Comparison of ENCODE assay signal across 1 cellular context in the genomic region with DNA sequence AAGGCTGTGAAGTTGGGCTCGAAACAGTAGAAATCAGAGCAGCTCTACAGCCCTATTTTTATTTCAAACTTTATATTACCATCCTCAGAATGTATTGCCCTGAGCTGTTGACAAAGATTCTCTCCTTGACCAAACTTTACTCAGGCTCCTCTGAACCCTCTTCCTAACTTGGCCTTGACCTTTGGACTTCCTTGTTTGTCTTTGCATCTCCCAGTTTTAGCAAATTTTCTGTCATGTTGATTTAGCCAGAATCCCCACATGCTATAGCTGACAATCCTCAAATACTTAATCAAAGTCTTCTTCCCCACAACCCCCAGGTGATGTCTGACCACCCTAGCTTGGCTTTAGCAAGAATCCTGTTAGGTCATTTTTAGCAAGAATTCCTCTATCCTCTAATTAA.
TF ChIP-seq lines count a peak whose summit lies in the region.

No MANE protein-coding gene starts in this region.

TF ChIP-seq in HepG2, 621 proteins besides CTCF, POLR2A, EP300 and RAD21 (continued from another document and continues in another):
- TF ChIP-seq, protein P1, sequence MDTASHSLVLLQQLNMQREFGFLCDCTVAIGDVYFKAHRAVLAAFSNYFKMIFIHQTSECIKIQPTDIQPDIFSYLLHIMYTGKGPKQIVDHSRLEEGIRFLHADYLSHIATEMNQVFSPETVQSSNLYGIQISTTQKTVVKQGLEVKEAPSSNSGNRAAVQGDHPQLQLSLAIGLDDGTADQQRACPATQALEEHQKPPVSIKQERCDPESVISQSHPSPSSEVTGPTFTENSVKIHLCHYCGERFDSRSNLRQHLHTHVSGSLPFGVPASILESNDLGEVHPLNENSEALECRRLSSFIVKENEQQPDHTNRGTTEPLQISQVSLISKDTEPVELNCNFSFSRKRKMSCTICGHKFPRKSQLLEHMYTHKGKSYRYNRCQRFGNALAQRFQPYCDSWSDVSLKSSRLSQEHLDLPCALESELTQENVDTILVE (CRISPR knock-in tag; IDR thresholded peaks at IDR 0.05): peak; percentile 15; the same call in 1 of the 2 replicates
- no peak for TF ChIP-seq GTF3A (CRISPR knock-in tag; conservative IDR thresholded peaks at IDR 0.05)
- TF ChIP-seq PPARG (CRISPR knock-in tag; conservative IDR thresholded peaks at IDR 0.05): 0 out of 2 replicates have a peak, but pooled peaks have one; percentile 36
- no peak for TF ChIP-seq ZNF562 (CRISPR knock-in tag; IDR thresholded peaks at IDR 0.05; ENCODE audit: borderline replicate concordance)
- TF ChIP-seq SP140L (CRISPR knock-in tag; IDR thresholded peaks at IDR 0.05; ENCODE audit: borderline replicate concordance): no peak
- no peak for TF ChIP-seq ZNF20 (CRISPR knock-in tag; IDR thresholded peaks at IDR 0.05)
- peak; percentile 70; the same call in 1 of the 2 replicates for TF ChIP-seq DPF2 (CRISPR knock-in tag; IDR thresholded peaks at IDR 0.05; ENCODE audit: borderline replicate concordance, low read depth)
- 0 out of 2 replicates have a peak, but pooled peaks have one; percentile 33 for TF ChIP-seq ZNF644 (CRISPR knock-in tag; IDR thresholded peaks at IDR 0.05; ENCODE audit: low read depth)
- TF ChIP-seq, protein P2, sequence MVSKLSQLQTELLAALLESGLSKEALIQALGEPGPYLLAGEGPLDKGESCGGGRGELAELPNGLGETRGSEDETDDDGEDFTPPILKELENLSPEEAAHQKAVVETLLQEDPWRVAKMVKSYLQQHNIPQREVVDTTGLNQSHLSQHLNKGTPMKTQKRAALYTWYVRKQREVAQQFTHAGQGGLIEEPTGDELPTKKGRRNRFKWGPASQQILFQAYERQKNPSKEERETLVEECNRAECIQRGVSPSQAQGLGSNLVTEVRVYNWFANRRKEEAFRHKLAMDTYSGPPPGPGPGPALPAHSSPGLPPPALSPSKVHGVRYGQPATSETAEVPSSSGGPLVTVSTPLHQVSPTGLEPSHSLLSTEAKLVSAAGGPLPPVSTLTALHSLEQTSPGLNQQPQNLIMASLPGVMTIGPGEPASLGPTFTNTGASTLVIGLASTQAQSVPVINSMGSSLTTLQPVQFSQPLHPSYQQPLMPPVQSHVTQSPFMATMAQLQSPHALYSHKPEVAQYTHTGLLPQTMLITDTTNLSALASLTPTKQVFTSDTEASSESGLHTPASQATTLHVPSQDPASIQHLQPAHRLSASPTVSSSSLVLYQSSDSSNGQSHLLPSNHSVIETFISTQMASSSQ (IDR thresholded peaks at IDR 0.05; ENCODE audit: low read depth): no peak
- TF ChIP-seq, protein P2 (CRISPR knock-in tag; IDR thresholded peaks at IDR 0.05; ENCODE audit: borderline replicate concordance): peak; percentile 20; the same call in 1 of the 2 replicates
- 0 out of 2 replicates have a peak, but pooled peaks have one; percentile 28 for TF ChIP-seq NFIC (IDR thresholded peaks at IDR 0.05; ENCODE audit: low read length)
- TF ChIP-seq FOXK2 (IDR thresholded peaks at IDR 0.05): no peak
- no peak for TF ChIP-seq MTA3 (CRISPR knock-in tag; IDR thresholded peaks at IDR 0.05)
- TF ChIP-seq ZNF619 (CRISPR knock-in tag; IDR thresholded peaks at IDR 0.05): no peak
- no peak for TF ChIP-seq ZNF496 (CRISPR knock-in tag; IDR thresholded peaks at IDR 0.05; ENCODE audit: insufficient replicate concordance)
- no peak for TF ChIP-seq ZNF33B (CRISPR knock-in tag; IDR thresholded peaks at IDR 0.05)
- TF ChIP-seq ZNF3 (CRISPR knock-in tag; IDR thresholded peaks at IDR 0.05): no peak
- TF ChIP-seq, protein P3, sequence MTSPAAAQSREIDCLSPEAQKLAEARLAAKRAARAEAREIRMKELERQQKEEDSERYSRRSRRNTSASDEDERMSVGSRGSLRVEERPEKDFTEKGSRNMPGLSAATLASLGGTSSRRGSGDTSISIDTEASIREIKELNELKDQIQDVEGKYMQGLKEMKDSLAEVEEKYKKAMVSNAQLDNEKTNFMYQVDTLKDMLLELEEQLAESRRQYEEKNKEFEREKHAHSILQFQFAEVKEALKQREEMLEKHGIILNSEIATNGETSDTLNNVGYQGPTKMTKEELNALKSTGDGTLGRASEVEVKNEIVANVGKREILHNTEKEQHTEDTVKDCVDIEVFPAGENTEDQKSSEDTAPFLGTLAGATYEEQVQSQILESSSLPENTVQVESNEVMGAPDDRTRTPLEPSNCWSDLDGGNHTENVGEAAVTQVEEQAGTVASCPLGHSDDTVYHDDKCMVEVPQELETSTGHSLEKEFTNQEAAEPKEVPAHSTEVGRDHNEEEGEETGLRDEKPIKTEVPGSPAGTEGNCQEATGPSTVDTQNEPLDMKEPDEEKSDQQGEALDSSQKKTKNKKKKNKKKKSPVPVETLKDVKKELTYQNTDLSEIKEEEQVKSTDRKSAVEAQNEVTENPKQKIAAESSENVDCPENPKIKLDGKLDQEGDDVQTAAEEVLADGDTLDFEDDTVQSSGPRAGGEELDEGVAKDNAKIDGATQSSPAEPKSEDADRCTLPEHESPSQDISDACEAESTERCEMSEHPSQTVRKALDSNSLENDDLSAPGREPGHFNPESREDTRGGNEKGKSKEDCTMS (CRISPR knock-in tag; conservative IDR thresholded peaks at IDR 0.05): no peak
- TF ChIP-seq MAZ (IDR thresholded peaks at IDR 0.05; ENCODE audit: borderline replicate concordance, low read depth, low read length): no peak
- no peak for TF ChIP-seq MAZ (CRISPR knock-in tag; IDR thresholded peaks at IDR 0.05; ENCODE audit: low read depth)
- TF ChIP-seq ZNF572 (CRISPR knock-in tag; IDR thresholded peaks at IDR 0.05): no peak
- no peak for TF ChIP-seq U2AF1 (optimal IDR thresholded peaks at IDR 0.05; ENCODE audit: low read depth, low read length)
- peak; percentile 73; the same call in 1 of the 2 replicates for TF ChIP-seq ESRRA (CRISPR knock-in tag; IDR thresholded peaks at IDR 0.05; ENCODE audit: low read depth)
- no peak for TF ChIP-seq STAG1 (CRISPR knock-in tag; IDR thresholded peaks at IDR 0.05)
- TF ChIP-seq ZNF260 (CRISPR knock-in tag; IDR thresholded peaks at IDR 0.05; ENCODE audit: borderline replicate concordance, low read depth): no peak
- peak; percentile 89 for TF ChIP-seq RARA (CRISPR knock-in tag; IDR thresholded peaks at IDR 0.05)
- no peak for TF ChIP-seq ZKSCAN5 (CRISPR knock-in tag; IDR thresholded peaks at IDR 0.05)
- TF ChIP-seq, protein P4, sequence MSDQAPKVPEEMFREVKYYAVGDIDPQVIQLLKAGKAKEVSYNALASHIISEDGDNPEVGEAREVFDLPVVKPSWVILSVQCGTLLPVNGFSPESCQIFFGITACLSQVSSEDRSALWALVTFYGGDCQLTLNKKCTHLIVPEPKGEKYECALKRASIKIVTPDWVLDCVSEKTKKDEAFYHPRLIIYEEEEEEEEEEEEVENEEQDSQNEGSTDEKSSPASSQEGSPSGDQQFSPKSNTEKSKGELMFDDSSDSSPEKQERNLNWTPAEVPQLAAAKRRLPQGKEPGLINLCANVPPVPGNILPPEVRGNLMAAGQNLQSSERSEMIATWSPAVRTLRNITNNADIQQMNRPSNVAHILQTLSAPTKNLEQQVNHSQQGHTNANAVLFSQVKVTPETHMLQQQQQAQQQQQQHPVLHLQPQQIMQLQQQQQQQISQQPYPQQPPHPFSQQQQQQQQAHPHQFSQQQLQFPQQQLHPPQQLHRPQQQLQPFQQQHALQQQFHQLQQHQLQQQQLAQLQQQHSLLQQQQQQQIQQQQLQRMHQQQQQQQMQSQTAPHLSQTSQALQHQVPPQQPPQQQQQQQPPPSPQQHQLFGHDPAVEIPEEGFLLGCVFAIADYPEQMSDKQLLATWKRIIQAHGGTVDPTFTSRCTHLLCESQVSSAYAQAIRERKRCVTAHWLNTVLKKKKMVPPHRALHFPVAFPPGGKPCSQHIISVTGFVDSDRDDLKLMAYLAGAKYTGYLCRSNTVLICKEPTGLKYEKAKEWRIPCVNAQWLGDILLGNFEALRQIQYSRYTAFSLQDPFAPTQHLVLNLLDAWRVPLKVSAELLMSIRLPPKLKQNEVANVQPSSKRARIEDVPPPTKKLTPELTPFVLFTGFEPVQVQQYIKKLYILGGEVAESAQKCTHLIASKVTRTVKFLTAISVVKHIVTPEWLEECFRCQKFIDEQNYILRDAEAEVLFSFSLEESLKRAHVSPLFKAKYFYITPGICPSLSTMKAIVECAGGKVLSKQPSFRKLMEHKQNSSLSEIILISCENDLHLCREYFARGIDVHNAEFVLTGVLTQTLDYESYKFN (CRISPR knock-in tag; conservative IDR thresholded peaks at IDR 0.05): peak; percentile 86
- TF ChIP-seq ZNF83 (CRISPR knock-in tag; IDR thresholded peaks at IDR 0.05; ENCODE audit: borderline replicate concordance): no peak
- TF ChIP-seq, protein P5, sequence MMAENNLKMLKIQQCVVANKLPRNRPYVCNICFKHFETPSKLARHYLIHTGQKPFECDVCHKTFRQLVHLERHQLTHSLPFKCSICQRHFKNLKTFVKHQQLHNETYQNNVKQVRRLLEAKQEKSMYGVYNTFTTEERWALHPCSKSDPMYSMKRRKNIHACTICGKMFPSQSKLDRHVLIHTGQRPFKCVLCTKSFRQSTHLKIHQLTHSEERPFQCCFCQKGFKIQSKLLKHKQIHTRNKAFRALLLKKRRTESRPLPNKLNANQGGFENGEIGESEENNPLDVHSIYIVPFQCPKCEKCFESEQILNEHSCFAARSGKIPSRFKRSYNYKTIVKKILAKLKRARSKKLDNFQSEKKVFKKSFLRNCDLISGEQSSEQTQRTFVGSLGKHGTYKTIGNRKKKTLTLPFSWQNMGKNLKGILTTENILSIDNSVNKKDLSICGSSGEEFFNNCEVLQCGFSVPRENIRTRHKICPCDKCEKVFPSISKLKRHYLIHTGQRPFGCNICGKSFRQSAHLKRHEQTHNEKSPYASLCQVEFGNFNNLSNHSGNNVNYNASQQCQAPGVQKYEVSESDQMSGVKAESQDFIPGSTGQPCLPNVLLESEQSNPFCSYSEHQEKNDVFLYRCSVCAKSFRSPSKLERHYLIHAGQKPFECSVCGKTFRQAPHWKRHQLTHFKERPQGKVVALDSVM (CRISPR knock-in tag; IDR thresholded peaks at IDR 0.05): 0 out of 2 replicates have a peak, but pooled peaks have one; percentile 23
- TF ChIP-seq, protein P6, sequence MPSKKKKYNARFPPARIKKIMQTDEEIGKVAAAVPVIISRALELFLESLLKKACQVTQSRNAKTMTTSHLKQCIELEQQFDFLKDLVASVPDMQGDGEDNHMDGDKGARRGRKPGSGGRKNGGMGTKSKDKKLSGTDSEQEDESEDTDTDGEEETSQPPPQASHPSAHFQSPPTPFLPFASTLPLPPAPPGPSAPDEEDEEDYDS (CRISPR knock-in tag; IDR thresholded peaks at IDR 0.05): no peak
- TF ChIP-seq ZNF12 (CRISPR knock-in tag; IDR thresholded peaks at IDR 0.05): peak; percentile 78; the same call in 1 of the 2 replicates
- TF ChIP-seq, protein P7, sequence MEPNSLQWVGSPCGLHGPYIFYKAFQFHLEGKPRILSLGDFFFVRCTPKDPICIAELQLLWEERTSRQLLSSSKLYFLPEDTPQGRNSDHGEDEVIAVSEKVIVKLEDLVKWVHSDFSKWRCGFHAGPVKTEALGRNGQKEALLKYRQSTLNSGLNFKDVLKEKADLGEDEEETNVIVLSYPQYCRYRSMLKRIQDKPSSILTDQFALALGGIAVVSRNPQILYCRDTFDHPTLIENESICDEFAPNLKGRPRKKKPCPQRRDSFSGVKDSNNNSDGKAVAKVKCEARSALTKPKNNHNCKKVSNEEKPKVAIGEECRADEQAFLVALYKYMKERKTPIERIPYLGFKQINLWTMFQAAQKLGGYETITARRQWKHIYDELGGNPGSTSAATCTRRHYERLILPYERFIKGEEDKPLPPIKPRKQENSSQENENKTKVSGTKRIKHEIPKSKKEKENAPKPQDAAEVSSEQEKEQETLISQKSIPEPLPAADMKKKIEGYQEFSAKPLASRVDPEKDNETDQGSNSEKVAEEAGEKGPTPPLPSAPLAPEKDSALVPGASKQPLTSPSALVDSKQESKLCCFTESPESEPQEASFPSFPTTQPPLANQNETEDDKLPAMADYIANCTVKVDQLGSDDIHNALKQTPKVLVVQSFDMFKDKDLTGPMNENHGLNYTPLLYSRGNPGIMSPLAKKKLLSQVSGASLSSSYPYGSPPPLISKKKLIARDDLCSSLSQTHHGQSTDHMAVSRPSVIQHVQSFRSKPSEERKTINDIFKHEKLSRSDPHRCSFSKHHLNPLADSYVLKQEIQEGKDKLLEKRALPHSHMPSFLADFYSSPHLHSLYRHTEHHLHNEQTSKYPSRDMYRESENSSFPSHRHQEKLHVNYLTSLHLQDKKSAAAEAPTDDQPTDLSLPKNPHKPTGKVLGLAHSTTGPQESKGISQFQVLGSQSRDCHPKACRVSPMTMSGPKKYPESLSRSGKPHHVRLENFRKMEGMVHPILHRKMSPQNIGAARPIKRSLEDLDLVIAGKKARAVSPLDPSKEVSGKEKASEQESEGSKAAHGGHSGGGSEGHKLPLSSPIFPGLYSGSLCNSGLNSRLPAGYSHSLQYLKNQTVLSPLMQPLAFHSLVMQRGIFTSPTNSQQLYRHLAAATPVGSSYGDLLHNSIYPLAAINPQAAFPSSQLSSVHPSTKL (CRISPR knock-in tag; IDR thresholded peaks at IDR 0.05): peak; percentile 87
- TF ChIP-seq, protein P8, sequence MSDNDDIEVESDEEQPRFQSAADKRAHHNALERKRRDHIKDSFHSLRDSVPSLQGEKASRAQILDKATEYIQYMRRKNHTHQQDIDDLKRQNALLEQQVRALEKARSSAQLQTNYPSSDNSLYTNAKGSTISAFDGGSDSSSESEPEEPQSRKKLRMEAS (IDR thresholded peaks at IDR 0.05): no peak
- TF ChIP-seq MXD4 (CRISPR knock-in tag; IDR thresholded peaks at IDR 0.05): no peak
- TF ChIP-seq ZNF761 (CRISPR knock-in tag; conservative IDR thresholded peaks at IDR 0.05): peak; percentile 97
- TF ChIP-seq ZNF543 (CRISPR knock-in tag; IDR thresholded peaks at IDR 0.05): no peak
- peak; percentile 35; the same call in 1 of the 2 replicates for TF ChIP-seq SOX5 (CRISPR knock-in tag; IDR thresholded peaks at IDR 0.05; ENCODE audit: borderline replicate concordance)
- TF ChIP-seq SOX6 (IDR thresholded peaks at IDR 0.05): no peak
- TF ChIP-seq SOX6 (CRISPR knock-in tag; IDR thresholded peaks at IDR 0.05): peak; percentile 50; the same call in 1 of the 2 replicates
- TF ChIP-seq, protein P9, sequence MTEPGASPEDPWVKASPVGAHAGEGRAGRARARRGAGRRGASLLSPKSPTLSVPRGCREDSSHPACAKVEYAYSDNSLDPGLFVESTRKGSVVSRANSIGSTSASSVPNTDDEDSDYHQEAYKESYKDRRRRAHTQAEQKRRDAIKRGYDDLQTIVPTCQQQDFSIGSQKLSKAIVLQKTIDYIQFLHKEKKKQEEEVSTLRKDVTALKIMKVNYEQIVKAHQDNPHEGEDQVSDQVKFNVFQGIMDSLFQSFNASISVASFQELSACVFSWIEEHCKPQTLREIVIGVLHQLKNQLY (CRISPR knock-in tag; IDR thresholded peaks at IDR 0.05): peak; percentile 28; the same call in 1 of the 2 replicates
- no peak for TF ChIP-seq DNMT3B (CRISPR knock-in tag; conservative IDR thresholded peaks at IDR 0.05)
- peak; percentile 86 for TF ChIP-seq NCOA2 (CRISPR knock-in tag; IDR thresholded peaks at IDR 0.05)
- peak; percentile 25; the same call in 1 of the 2 replicates for TF ChIP-seq CEBPG (CRISPR knock-in tag; IDR thresholded peaks at IDR 0.05)
- TF ChIP-seq MEF2D (CRISPR knock-in tag; IDR thresholded peaks at IDR 0.05): 0 out of 2 replicates have a peak, but pooled peaks have one; percentile 22
